ENCODE assay signal across 1 cellular context in genomic region chr19:1854542-1855039, GRCh38.
A peak's percentile ranks its signal among the peaks of the same experiment; 100 is the strongest.
TF ChIP-seq lines count a peak whose summit lies in the region.

No MANE protein-coding gene starts in this region.

TF ChIP-seq in K562, 482 proteins besides CTCF, POLR2A, EP300 and RAD21 (continued from another document and continues in another):
- TF ChIP-seq ZBTB5 (IDR thresholded peaks at IDR 0.05) (no peak), PKNOX1 (IDR thresholded peaks at IDR 0.05) (peak; percentile 98), NR2C1 (IDR thresholded peaks at IDR 0.05) (no peak), NR2C1 (tag; IDR thresholded peaks at IDR 0.05) (no peak), BCOR (IDR thresholded peaks at IDR 0.05) (no peak), NFE2 (IDR thresholded peaks at IDR 0.05; ENCODE audit: low read depth) (no peak), TRIM25 (IDR thresholded peaks at IDR 0.05; ENCODE audit: borderline replicate concordance) (no peak), CREBBP (IDR thresholded peaks at IDR 0.05; ENCODE audit: low read depth, low read length) (no peak), MED1 (CRISPR knock-in tag; IDR thresholded peaks at IDR 0.05; ENCODE audit: borderline replicate concordance) (no peak), FIP1L1 (IDR thresholded peaks at IDR 0.05; ENCODE audit: low read depth, low read length, poor library complexity, severe bottlenecking) (peak; percentile 45), HLTF (IDR thresholded peaks at IDR 0.05) (no peak), CBX8 (IDR thresholded peaks at IDR 0.05; ENCODE audit: borderline replicate concordance, extremely low read depth, low read depth, low read length, poor library complexity, severe bottlenecking) (no peak), STAT5B (CRISPR knock-in tag; IDR thresholded peaks at IDR 0.05) (no peak), SMARCC2 (IDR thresholded peaks at IDR 0.05; ENCODE audit: low read depth) (no peak), MAZ (CRISPR knock-in tag; conservative IDR thresholded peaks at IDR 0.05 in 1 of 2, IDR thresholded peaks at IDR 0.05 in 1 of 2) (peak in 1 of 2 experiments; percentile 17; a peak in 2 of 4 replicates), SIN3A (IDR thresholded peaks at IDR 0.05; ENCODE audit: borderline replicate concordance in 2 of 2, control insufficient read depth in 1 of 2, low read depth in 2 of 2, low read length in 2 of 2) (peak; percentile 33 to 63; a peak in 2 of 4 replicates), SMAD1 (IDR thresholded peaks at IDR 0.05; ENCODE audit: low read depth, low read length, partially characterized antibody) (no peak), ZBTB49 (CRISPR knock-in tag; IDR thresholded peaks at IDR 0.05; ENCODE audit: borderline replicate concordance) (no peak), CEBPB (tag; IDR thresholded peaks at IDR 0.05) (no peak), POLR3A (IDR thresholded peaks at IDR 0.05; ENCODE audit: borderline replicate concordance, extremely low read depth, insufficient read depth, insufficient read length) (no peak), ZNF217 (CRISPR knock-in tag; IDR thresholded peaks at IDR 0.05) (no peak), NFYB (IDR thresholded peaks at IDR 0.05; ENCODE audit: extremely low read depth, insufficient read length) (no peak), KDM2B (CRISPR knock-in tag; IDR thresholded peaks at IDR 0.05) (no peak), JUND (IDR thresholded peaks at IDR 0.05; ENCODE audit: borderline replicate concordance, low read depth, low read length) (peak; percentile 45; the same call in 1 of the 2 replicates), JUND (tag; IDR thresholded peaks at IDR 0.05; ENCODE audit: borderline replicate concordance, low read depth, low read length) (no peak; the same call in 2 of the 3 replicates), TCF7 (IDR thresholded peaks at IDR 0.05; ENCODE audit: borderline replicate concordance) (no peak), EHMT2 (IDR thresholded peaks at IDR 0.05) (no peak), MTA3 (IDR thresholded peaks at IDR 0.05; ENCODE audit: borderline replicate concordance) (peak; percentile 38), KLF10 (CRISPR knock-in tag; IDR thresholded peaks at IDR 0.05) (no peak), GABPB1 (CRISPR knock-in tag; IDR thresholded peaks at IDR 0.05) (peak; percentile 52; the same call in 1 of the 2 replicates), HSF4 (CRISPR knock-in tag; IDR thresholded peaks at IDR 0.05; ENCODE audit: borderline replicate concordance) (no peak), MITF (IDR thresholded peaks at IDR 0.05) (peak; percentile 62; the same call in 1 of the 2 replicates), MYC (IDR thresholded peaks at IDR 0.05; ENCODE audit: low read depth, low read length) (peak; percentile 55), MYC (CRISPR knock-in tag; IDR thresholded peaks at IDR 0.05; ENCODE audit: borderline replicate concordance, low read depth) (no peak; the same call in 1 of the 2 replicates), CBFA2T3 (IDR thresholded peaks at IDR 0.05) (peak; percentile 21; the same call in 1 of the 2 replicates), MXI1 (IDR thresholded peaks at IDR 0.05; ENCODE audit: low read depth, low read length) (peak; percentile 42), REST (CRISPR knock-in tag; IDR thresholded peaks at IDR 0.05; ENCODE audit: low read depth) (no peak), NRF1 (conservative IDR thresholded peaks at IDR 0.05 in 1 of 2, IDR thresholded peaks at IDR 0.05 in 1 of 2) (0 out of 4 replicates have a peak, but pooled peaks of 1 of the 2 experiments have one; percentile 7), ZNF75A (CRISPR knock-in tag; IDR thresholded peaks at IDR 0.05) (no peak), CGGBP1 (CRISPR knock-in tag; IDR thresholded peaks at IDR 0.05) (no peak), HDAC3 (IDR thresholded peaks at IDR 0.05; ENCODE audit: borderline replicate concordance, partially characterized antibody) (no peak), GATAD2A (IDR thresholded peaks at IDR 0.05) (peak; percentile 72; the same call in 1 of the 2 replicates), MTA2 (IDR thresholded peaks at IDR 0.05; ENCODE audit: low read depth) (no peak), E2F6 (IDR thresholded peaks at IDR 0.05; ENCODE audit: borderline replicate concordance in 1 of 2, extremely low read depth in 1 of 2, insufficient read depth in 1 of 2, insufficient read length in 1 of 2, low read depth in 1 of 2, low read length in 1 of 2, poor library complexity in 1 of 2, severe bottlenecking in 1 of 2) (no peak), STAT5A (IDR thresholded peaks at IDR 0.05; ENCODE audit: borderline replicate concordance, low read length) (no peak), TFAM (CRISPR knock-in tag; conservative IDR thresholded peaks at IDR 0.05) (no peak), CCNT2 (IDR thresholded peaks at IDR 0.05; ENCODE audit: borderline replicate concordance, extremely low read depth, insufficient read length, low read depth, low read length) (peak; percentile 30), ZBTB7A (IDR thresholded peaks at IDR 0.05; ENCODE audit: borderline replicate concordance, control insufficient read depth, low read depth, low read length) (peak; percentile 76), HMG20B (CRISPR knock-in tag; IDR thresholded peaks at IDR 0.05) (no peak), CBX2 (IDR thresholded peaks at IDR 0.05; ENCODE audit: insufficient read depth, low read length, poor library complexity, severe bottlenecking) (no peak), ARID3B (CRISPR knock-in tag; IDR thresholded peaks at IDR 0.05; ENCODE audit: borderline replicate concordance) (no peak), IRF1 (CRISPR knock-in tag; IDR thresholded peaks at IDR 0.05; ENCODE audit: borderline replicate concordance) (no peak), ZNF174 (CRISPR knock-in tag; IDR thresholded peaks at IDR 0.05) (no peak), TCF3 (CRISPR knock-in tag; IDR thresholded peaks at IDR 0.05) (peak; percentile 29), ZNF57 (CRISPR knock-in tag; IDR thresholded peaks at IDR 0.05) (no peak)
